Comparison of ENCODE assay signal across 27 cellular contexts in genomic region chr18:47683774-47684173, GRCh38.
"Had no signal": no experiment of that assay in that cellular context is flagged by ENCODE, and none has a peak within 500 bp of the region (broad histone marks: within the 10 kb centered on the region; RNA-seq: fewer than 3 reads in every experiment).

No MANE protein-coding gene starts in this region.

- H3K4me2 ChIP-seq: smooth muscle cell had no signal

- FAIRE-seq: islet of Langerhans had no signal

- H3K9me3 Mint-ChIP-seq: activated CD4-positive, alpha-beta T cell treated with anti-CD3 and anti-CD28 coated beads, Interleukin-2, amount 10 ng/mL, durations not matched to agents 24 days and 14 days; activated CD8-positive, alpha-beta T cell treated with anti-CD3 and anti-CD28 coated beads for 36 hours; activated naive CD4-positive, alpha-beta T cell treated with anti-CD3 and anti-CD28 coated beads, Interleukin-2, amount 50 U/mL, for 24 hours; dendritic cell treated with granulocyte-macrophage colony-stimulating factor and Interleukin-4, amounts not matched to agents 40 ng/mL and 50 ng/mL, for 4 days; natural killer cell; type B pancreatic cell had no signal

- ATAC-seq: activated CD4-positive, CD25-positive, alpha-beta regulatory T cell treated with anti-CD3 and anti-CD28 coated beads, Interleukin-2, amount 50 U/mL, for 24 hours; activated CD8-positive, alpha-beta memory T cell treated with anti-CD3 and anti-CD28 coated beads, Interleukin-2, amount 10 ng/mL, durations not matched to agents 7 days and 5 days; activated CD8-positive, alpha-beta T cell treated with anti-CD3 and anti-CD28 coated beads for 36 hours; body of pancreas; gastroesophageal sphincter; left lobe of liver; natural killer cell had no signal

- H3K27me3 ChIP-seq: body of pancreas, esophagus muscularis mucosa, gastroesophageal sphincter, sigmoid colon, testis had no signal

- H3K4me3 ChIP-seq: body of pancreas, esophagus muscularis mucosa, gastroesophageal sphincter, lung, sigmoid colon, smooth muscle cell, testis had no signal

- H3K27ac ChIP-seq: body of pancreas, esophagus muscularis mucosa, gastroesophageal sphincter, sigmoid colon, testis, VCaP had no signal

- H3K27ac Mint-ChIP-seq: activated CD4-positive, alpha-beta T cell treated with anti-CD3 and anti-CD28 coated beads, Interleukin-2, amount 10 ng/mL, durations not matched to agents 24 days and 14 days; activated CD8-positive, alpha-beta memory T cell treated with anti-CD3 and anti-CD28 coated beads, Interleukin-2, amount 10 ng/mL, durations not matched to agents 7 days and 5 days; activated CD8-positive, alpha-beta T cell treated with anti-CD3 and anti-CD28 coated beads for 36 hours; activated naive CD4-positive, alpha-beta T cell treated with anti-CD3 and anti-CD28 coated beads, Interleukin-2, amount 50 U/mL, for 24 hours; dendritic cell treated with granulocyte-macrophage colony-stimulating factor and Interleukin-4, amounts not matched to agents 40 ng/mL and 50 ng/mL, for 4 days; natural killer cell; type B pancreatic cell had no signal

- H3K4me1 Mint-ChIP-seq: activated CD4-positive, alpha-beta T cell treated with anti-CD3 and anti-CD28 coated beads, Interleukin-2, amount 10 ng/mL, durations not matched to agents 24 days and 14 days; activated CD8-positive, alpha-beta memory T cell treated with anti-CD3 and anti-CD28 coated beads, Interleukin-2, amount 10 ng/mL, durations not matched to agents 7 days and 5 days; activated naive CD4-positive, alpha-beta T cell treated with anti-CD3 and anti-CD28 coated beads, Interleukin-2, amount 50 U/mL, for 24 hours; natural killer cell had no signal

- H3K27me3 Mint-ChIP-seq: type B pancreatic cell had no signal

- DNase-seq: activated CD4-positive, alpha-beta T cell treated with anti-CD3 and anti-CD28 coated beads, Interleukin-2, amount 10 ng/mL, durations not matched to agents 24 days and 14 days; activated CD8-positive, alpha-beta memory T cell treated with anti-CD3 and anti-CD28 coated beads, Interleukin-2, amount 10 ng/mL, durations not matched to agents 7 days and 5 days; activated CD8-positive, alpha-beta T cell treated with anti-CD3 and anti-CD28 coated beads for 36 hours; activated gamma-delta T cell treated with Interleukin-2 at 50 U/mL for 16 hours; anterior cingulate cortex; body of pancreas; effector memory CD4-positive, alpha-beta T cell; head of caudate nucleus; hypothalamus; midbrain; natural killer cell; retina; sigmoid colon; stimulated activated CD4-positive, alpha-beta T cell treated with anti-CD3 and anti-CD28 coated beads, Interleukin-15, amount 100 ng/mL, for 24 hours; stimulated activated naive CD4-positive, alpha-beta T cell; testis had no signal

- H3K4me1 ChIP-seq: body of pancreas, esophagus muscularis mucosa, gastroesophageal sphincter, sigmoid colon, testis had no signal

- H3K4me3 Mint-ChIP-seq: activated CD4-positive, alpha-beta T cell treated with anti-CD3 and anti-CD28 coated beads, Interleukin-2, amount 10 ng/mL, durations not matched to agents 24 days and 14 days; activated CD8-positive, alpha-beta memory T cell treated with anti-CD3 and anti-CD28 coated beads, Interleukin-2, amount 10 ng/mL, durations not matched to agents 7 days and 5 days; activated CD8-positive, alpha-beta T cell treated with anti-CD3 and anti-CD28 coated beads for 36 hours; activated naive CD4-positive, alpha-beta T cell treated with anti-CD3 and anti-CD28 coated beads, Interleukin-2, amount 50 U/mL, for 24 hours; dendritic cell treated with granulocyte-macrophage colony-stimulating factor and Interleukin-4, amounts not matched to agents 40 ng/mL and 50 ng/mL, for 4 days; natural killer cell; type B pancreatic cell had no signal
